ENCODE assay signal across 8 cellular contexts in the genomic region with DNA sequence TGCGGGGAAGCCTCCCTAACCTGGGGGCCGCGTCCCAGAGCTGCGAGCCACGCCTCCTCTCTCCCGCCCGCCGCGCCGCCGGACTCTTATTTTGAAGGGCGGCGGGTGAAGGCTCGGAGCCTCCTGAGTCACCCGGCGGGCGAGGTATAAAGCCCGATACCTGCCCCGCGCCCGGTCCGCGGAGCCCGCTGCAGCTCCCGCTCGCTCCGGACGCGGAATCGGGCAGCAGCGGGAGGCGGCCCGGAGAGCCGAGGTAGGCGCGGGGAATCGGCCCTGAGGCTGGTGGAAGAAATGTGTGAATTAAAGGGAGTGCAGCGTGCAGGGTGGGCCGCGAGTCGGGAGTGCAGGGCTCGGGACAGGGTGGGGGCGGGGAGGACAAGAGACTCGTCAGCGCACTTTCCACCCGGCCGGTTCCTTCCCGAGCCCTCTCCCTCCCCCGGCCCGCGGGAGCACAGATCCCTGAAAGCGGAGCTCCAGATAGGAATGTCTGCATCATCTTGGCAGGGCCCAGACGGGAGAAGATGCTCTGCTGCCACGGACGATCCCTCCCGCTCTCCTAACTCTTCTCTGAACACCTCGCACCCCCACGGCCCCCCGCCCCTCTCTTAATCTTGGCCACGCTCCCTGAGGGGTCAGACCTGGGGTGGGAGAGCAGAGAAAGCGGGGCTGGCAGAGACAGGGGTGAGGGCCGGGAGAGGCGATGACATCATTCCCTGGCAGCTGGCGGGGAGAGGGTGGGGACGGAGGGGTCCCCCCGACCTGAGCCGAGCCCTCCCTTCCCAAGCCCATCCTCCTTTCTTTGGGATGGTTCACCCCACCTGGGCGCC.
DNase-seq lines count a peak whose midpoint lies in the region; ATAC-seq and TF ChIP-seq lines count a peak whose summit lies in the region.

No MANE protein-coding gene starts in this region.

- no peaks in the 10 kb centered on the region; the same call in none of the 2 replicates for H3K4me1 ChIP-seq in iPS DF 6.9 (ENCODE audit: control insufficient read depth, insufficient read depth, low read length)
- peaks cover 29 to 30% of the 10 kb centered on the region in 2 donors for H3K4me1 ChIP-seq in gastrocnemius medialis

- no CpG with 5 or more reads among the region's 68 CpGs for WGBS in iPS DF 6.9 (ENCODE audit: insufficient coverage, insufficient read length)

- ATAC-seq in GM21717 (IDR thresholded peaks at IDR 0.05; ENCODE audit: unreplicated experiment) (peak; percentile 81), gastrocnemius medialis (peak; percentile 87 to 90)

- in situ Hi-C loops in astrocyte of the spinal cord (cut with HindIII; ENCODE audit: low sequenced_read_pairs), result no loop called here
- in situ Hi-C loops in gastrocnemius medialis (cut with MboI; ENCODE audit: low sequenced_read_pairs in 4 of 4), result loop anchor here in 2 of 4 donors (5.0 to 10.0 kb wide), 2 partner anchors 85 to 117 kb away; no protein-coding TSS in a partner anchor

- DNase-seq in ELF-1 (ENCODE audit: low read depth, low spot score) (peak; percentile 92), T-helper 2 cell (peak in 4 of 5 experiments; percentile 7 to 77 (median 20)), astrocyte of the spinal cord (ENCODE audit: low read depth, low spot score) (peak; percentile 89), iPS DF 6.9 (ENCODE audit: low read depth, low spot score) (no peak), gastrocnemius medialis (peak; percentile 80 to 84), DMS79 (lab: John Stamatoyannopoulos, UW) (no peak)
- DNase-seq in Jurkat, Clone E6-1 (ENCODE audit: low read depth, low spot score), result peak; percentile 46

- intact Hi-C loops in gastrocnemius medialis (cut with DNase I; ENCODE audit: low total_unique reads), result loop anchor here (1.0 to 5.0 kb wide), 5 partner anchors 15 to 245 kb away; no protein-coding TSS in a partner anchor

- TF ChIP-seq CTCF in astrocyte of the spinal cord (IDR thresholded peaks at IDR 0.05; ENCODE audit: low read depth, low read length) (no peak), gastrocnemius medialis (IDR thresholded peaks at IDR 0.05 in 4 of 5, conservative IDR thresholded peaks at IDR 0.05 in 1 of 5) (peak in 1 of 5 experiments; percentile 13)

- no peak overlapping the region for H3K27ac ChIP-seq in iPS DF 6.9 (ENCODE audit: low read length)
- peak overlapping the region; percentile 83 to 92 (median 89) for H3K27ac ChIP-seq in gastrocnemius medialis

- H3K9me3 ChIP-seq in iPS DF 6.9 (ENCODE audit: control insufficient read depth, insufficient read depth, low read length) (no peaks in the 10 kb centered on the region), gastrocnemius medialis (no peaks in the 10 kb centered on the region)

- no peaks in the 10 kb centered on the region for H3K36me3 ChIP-seq in iPS DF 6.9 (ENCODE audit: control insufficient read depth, insufficient read depth, low read length)
- H3K36me3 ChIP-seq in gastrocnemius medialis, result no peaks in the 10 kb centered on the region

- TF ChIP-seq POLR2A in gastrocnemius medialis (IDR thresholded peaks at IDR 0.05), result peak; percentile 90 to 92

- peaks cover 6% of the 10 kb centered on the region; the same call in 1 of the 2 replicates for H3K27me3 ChIP-seq in iPS DF 6.9 (ENCODE audit: control insufficient read depth, insufficient read depth, low read length)
- no peaks in the 10 kb centered on the region for H3K27me3 ChIP-seq in gastrocnemius medialis

- peak overlapping the region; percentile 72 for H3K4me3 ChIP-seq in Jurkat, Clone E6-1 (ENCODE audit: low read length)
- H3K4me3 ChIP-seq in astrocyte of the spinal cord (ENCODE audit: low read depth, low read length) (peak overlapping the region; percentile 94), iPS DF 6.9 (ENCODE audit: low read length) (peak overlapping the region; percentile 96), gastrocnemius medialis (peak overlapping the region; percentile 74 to 96 (median 82))

Comparison
In these comparisons a context has a peak if more than half of its experiments do, and no peak if none do; other contexts are left out.
1. DNase-seq: peak in ELF-1 (single experiment), Jurkat, Clone E6-1 (single experiment), T-helper 2 cell (4 of 5), astrocyte of the spinal cord (single experiment) and gastrocnemius medialis (2 of 2); none in iPS DF 6.9 (single experiment) and DMS79 (single experiment).
2. Peak in every context shown above with its lines, with median percentiles within 50 percentile points of each other: H3K4me3 ChIP-seq.